Comparison of ENCODE assay signal across 15 cellular contexts in the genomic region with DNA sequence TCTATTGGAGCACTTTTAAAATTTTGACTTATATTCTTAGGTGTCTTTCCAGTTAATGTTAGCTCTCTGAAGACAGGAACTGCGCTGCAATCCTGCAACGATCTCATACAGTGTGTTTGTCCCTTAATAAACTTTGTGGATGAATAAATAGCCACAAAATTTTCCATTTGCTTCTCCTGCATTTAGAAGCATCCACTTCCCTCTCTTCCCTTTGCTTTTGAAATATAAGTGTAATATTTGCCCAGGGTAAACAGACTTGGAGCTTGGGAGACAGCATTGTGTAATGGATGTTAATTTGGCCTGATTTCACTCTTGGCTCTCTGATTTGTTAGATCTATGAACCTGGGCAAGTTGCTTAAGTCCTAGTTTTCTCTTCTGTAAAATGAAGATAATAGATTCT. TPM values are rescaled to one million over a fixed set of nuclear protein-coding genes. Genes with fewer than 3 reads are reported as not detected.
A peak's percentile ranks its signal among the peaks of the same experiment; 100 is the strongest.
DNase-seq lines count a peak whose midpoint lies in the region; ATAC-seq and TF ChIP-seq lines count a peak whose summit lies in the region.
"Had no signal": no experiment of that assay in that cellular context is flagged by ENCODE, and none has a peak within 500 bp of the region (broad histone marks: within the 10 kb centered on the region; RNA-seq: fewer than 3 reads in every experiment).

No MANE protein-coding gene starts in this region.

- H3K9me3 ChIP-seq in testis = no peaks in the 10 kb centered on the region
- H3K9me3 ChIP-seq: gastroesophageal sphincter, SK-N-SH had no signal

- H3K27me3 Mint-ChIP-seq in natural killer cell treated with Interleukin-12 subunit alpha and Interleukin-12 subunit beta and Interleukin-15 and Interleukin-18, amount 100 ng/mL, for 72 hours = peaks cover 0 to under 1% of the 10 kb centered on the region in 2 donors
- H3K27me3 Mint-ChIP-seq: CD4-positive, CD25-positive, alpha-beta regulatory T cell had no signal

- TF ChIP-seq CTCF in testis (IDR thresholded peaks at IDR 0.05) = no peak

- TF ChIP-seq POLR2A in testis (IDR thresholded peaks at IDR 0.05) = no peak

- H3K36me3 ChIP-seq in testis (ENCODE audit: low read depth, missing control alignments) = no peaks in the 10 kb centered on the region
- H3K36me3 ChIP-seq: gastroesophageal sphincter had no signal

- H3K36me3 Mint-ChIP-seq in natural killer cell treated with Interleukin-12 subunit alpha and Interleukin-12 subunit beta and Interleukin-15 and Interleukin-18, amount 100 ng/mL, for 72 hours = no peaks in the 10 kb centered on the region
- H3K36me3 Mint-ChIP-seq: CD4-positive, CD25-positive, alpha-beta regulatory T cell; IgD-negative memory B cell had no signal

- no peaks in the 10 kb centered on the region for H3K9me3 Mint-ChIP-seq in natural killer cell treated with Interleukin-12 subunit alpha and Interleukin-12 subunit beta and Interleukin-15 and Interleukin-18, amount 100 ng/mL, for 72 hours
- H3K9me3 Mint-ChIP-seq: CD4-positive, CD25-positive, alpha-beta regulatory T cell; IgD-negative memory B cell had no signal

- no peak for ATAC-seq in natural killer cell treated with Interleukin-12 subunit alpha and Interleukin-12 subunit beta and Interleukin-15 and Interleukin-18, amount 100 ng/mL, for 72 hours
- ATAC-seq: gastroesophageal sphincter had no signal

- no peak overlapping the region for H3K4me3 ChIP-seq in testis
- H3K4me3 ChIP-seq: gastroesophageal sphincter had no signal

- H3K4me1 ChIP-seq in testis = peaks cover 25% of the 10 kb centered on the region

- H3K27ac Mint-ChIP-seq in natural killer cell treated with Interleukin-12 subunit alpha and Interleukin-12 subunit beta and Interleukin-15 and Interleukin-18, amount 100 ng/mL, for 72 hours = no peak overlapping the region
- H3K27ac Mint-ChIP-seq: IgD-negative memory B cell had no signal

- intact Hi-C loops in testis (cut with DNase I; ENCODE audit: low total_unique reads) = no loop called here

- WGBS in testis, 2 donors = 75 to 87% methylated on average over 2 of the region's 2 CpGs

- no peaks in the 10 kb centered on the region for H3K27me3 ChIP-seq in testis
- H3K27me3 ChIP-seq: gastroesophageal sphincter had no signal

- DNase-seq in HT-29 (ENCODE audit: low spot score) (peak; percentile 39), NCI-H2196 treated with DMSO at 0.1 percent for 48 hours (lab: John Stamatoyannopoulos, UW; ENCODE audit: unreplicated experiment) (peak; percentile 21), fibroblast of gingiva (ENCODE audit: low read depth) (peak; percentile 70), renal cortical epithelial cell (ENCODE audit: low read depth) (peak; percentile 30), nucleus accumbens (lab: John Stamatoyannopoulos, UW) (no peak), testis (no peak)
- no peak for DNase-seq in natural killer cell treated with Interleukin-12 subunit alpha and Interleukin-12 subunit beta and Interleukin-15 and Interleukin-18, amount 100 ng/mL, for 72 hours (ENCODE audit: low spot score)
- DNase-seq: activated CD8-positive, alpha-beta memory T cell treated with anti-CD3 and anti-CD28 coated beads for 24 hours; activated effector memory CD4-positive, alpha-beta T cell treated with anti-CD3 and anti-CD28 coated beads, Interleukin-2, amount 50 U/mL, for 16 hours; CD4-positive, CD25-positive, alpha-beta regulatory T cell; islet precursor cell; NCI-H1048; SK-N-SH had no signal

- H3K4me1 Mint-ChIP-seq in natural killer cell treated with Interleukin-12 subunit alpha and Interleukin-12 subunit beta and Interleukin-15 and Interleukin-18, amount 100 ng/mL, for 72 hours (ENCODE audit: low read depth in 2 of 2) = no peaks in the 10 kb centered on the region

- no peak overlapping the region for H3K4me3 Mint-ChIP-seq in natural killer cell treated with Interleukin-12 subunit alpha and Interleukin-12 subunit beta and Interleukin-15 and Interleukin-18, amount 100 ng/mL, for 72 hours
- H3K4me3 Mint-ChIP-seq: CD4-positive, CD25-positive, alpha-beta regulatory T cell; IgD-negative memory B cell had no signal

- no peak overlapping the region for H3K27ac ChIP-seq in testis
- H3K27ac ChIP-seq: gastroesophageal sphincter had no signal

RNA-seq across cellular contexts. Expression of gene CD28, which starts 58.2 kb away (rescaled TPM):
- not detected in 2 replicates for total RNA-seq in HT-29 (2014; rRNA removed; shearing (Covaris generic))
- total RNA-seq in renal cortical epithelial cell (not detected in 2 replicates), testis (under 1 TPM; 0.24 to 0.43 TPM)
- total RNA-seq in natural killer cell treated with Interleukin-12 subunit alpha and Interleukin-12 subunit beta and Interleukin-15 and Interleukin-18, amount 100 ng/mL, for 72 hours = 1 to 10 TPM; 2.5 to 3.2 TPM
- 0.91 TPM for polyA plus RNA-seq in testis (ENCODE audit: insufficient read depth, low read depth, low replicate concordance)

Comparison
In these comparisons a context has a peak if more than half of its experiments do, and no peak if none do; other contexts are left out.
1. DNase-seq: peak in HT-29 (single experiment), NCI-H2196 treated with DMSO at 0.1 percent for 48 hours (single experiment), fibroblast of gingiva (single experiment) and renal cortical epithelial cell (single experiment); none in nucleus accumbens (0 of 56), natural killer cell treated with Interleukin-12 subunit alpha and Interleukin-12 subunit beta and Interleukin-15 and Interleukin-18, amount 100 ng/mL, for 72 hours (single experiment) and testis (single experiment).